In the genomic region with DNA sequence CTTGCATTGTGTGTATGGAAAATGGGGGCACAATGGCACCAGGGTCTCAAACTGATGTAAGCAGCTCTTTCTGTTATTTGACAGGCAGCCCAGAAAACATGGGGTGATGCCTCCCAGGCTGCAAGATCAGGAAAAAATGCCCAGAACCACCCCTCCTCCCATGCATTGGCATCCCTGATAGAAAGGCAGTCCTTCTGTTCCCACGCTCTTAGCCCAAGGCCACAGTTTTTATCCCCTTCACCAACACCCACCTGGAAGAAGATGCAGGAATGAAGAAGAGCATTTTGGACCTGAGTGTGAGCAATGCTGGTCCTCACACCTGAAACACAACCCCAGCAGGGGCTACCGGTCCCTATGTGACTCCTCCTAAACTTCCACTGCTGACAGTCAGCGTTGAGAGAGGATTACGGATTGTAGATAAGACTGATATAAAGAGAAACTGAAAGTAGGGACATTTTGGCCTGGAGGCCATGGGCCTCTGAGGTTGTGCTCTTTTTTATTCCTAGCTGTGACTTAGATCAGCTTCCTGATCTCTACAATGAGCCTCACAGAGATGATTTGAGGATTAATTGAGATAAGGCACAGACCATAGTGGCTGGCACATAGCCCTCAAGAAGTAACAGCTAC, we compare ENCODE assay signal across 2 cellular contexts.
TF ChIP-seq lines count a peak whose summit lies in the region.

No MANE protein-coding gene starts in this region.

TF ChIP-seq in GM23338, 12 proteins besides CTCF, POLR2A, EP300 and RAD21 (continued from another document and continues in another):
- TF ChIP-seq, protein P1, sequence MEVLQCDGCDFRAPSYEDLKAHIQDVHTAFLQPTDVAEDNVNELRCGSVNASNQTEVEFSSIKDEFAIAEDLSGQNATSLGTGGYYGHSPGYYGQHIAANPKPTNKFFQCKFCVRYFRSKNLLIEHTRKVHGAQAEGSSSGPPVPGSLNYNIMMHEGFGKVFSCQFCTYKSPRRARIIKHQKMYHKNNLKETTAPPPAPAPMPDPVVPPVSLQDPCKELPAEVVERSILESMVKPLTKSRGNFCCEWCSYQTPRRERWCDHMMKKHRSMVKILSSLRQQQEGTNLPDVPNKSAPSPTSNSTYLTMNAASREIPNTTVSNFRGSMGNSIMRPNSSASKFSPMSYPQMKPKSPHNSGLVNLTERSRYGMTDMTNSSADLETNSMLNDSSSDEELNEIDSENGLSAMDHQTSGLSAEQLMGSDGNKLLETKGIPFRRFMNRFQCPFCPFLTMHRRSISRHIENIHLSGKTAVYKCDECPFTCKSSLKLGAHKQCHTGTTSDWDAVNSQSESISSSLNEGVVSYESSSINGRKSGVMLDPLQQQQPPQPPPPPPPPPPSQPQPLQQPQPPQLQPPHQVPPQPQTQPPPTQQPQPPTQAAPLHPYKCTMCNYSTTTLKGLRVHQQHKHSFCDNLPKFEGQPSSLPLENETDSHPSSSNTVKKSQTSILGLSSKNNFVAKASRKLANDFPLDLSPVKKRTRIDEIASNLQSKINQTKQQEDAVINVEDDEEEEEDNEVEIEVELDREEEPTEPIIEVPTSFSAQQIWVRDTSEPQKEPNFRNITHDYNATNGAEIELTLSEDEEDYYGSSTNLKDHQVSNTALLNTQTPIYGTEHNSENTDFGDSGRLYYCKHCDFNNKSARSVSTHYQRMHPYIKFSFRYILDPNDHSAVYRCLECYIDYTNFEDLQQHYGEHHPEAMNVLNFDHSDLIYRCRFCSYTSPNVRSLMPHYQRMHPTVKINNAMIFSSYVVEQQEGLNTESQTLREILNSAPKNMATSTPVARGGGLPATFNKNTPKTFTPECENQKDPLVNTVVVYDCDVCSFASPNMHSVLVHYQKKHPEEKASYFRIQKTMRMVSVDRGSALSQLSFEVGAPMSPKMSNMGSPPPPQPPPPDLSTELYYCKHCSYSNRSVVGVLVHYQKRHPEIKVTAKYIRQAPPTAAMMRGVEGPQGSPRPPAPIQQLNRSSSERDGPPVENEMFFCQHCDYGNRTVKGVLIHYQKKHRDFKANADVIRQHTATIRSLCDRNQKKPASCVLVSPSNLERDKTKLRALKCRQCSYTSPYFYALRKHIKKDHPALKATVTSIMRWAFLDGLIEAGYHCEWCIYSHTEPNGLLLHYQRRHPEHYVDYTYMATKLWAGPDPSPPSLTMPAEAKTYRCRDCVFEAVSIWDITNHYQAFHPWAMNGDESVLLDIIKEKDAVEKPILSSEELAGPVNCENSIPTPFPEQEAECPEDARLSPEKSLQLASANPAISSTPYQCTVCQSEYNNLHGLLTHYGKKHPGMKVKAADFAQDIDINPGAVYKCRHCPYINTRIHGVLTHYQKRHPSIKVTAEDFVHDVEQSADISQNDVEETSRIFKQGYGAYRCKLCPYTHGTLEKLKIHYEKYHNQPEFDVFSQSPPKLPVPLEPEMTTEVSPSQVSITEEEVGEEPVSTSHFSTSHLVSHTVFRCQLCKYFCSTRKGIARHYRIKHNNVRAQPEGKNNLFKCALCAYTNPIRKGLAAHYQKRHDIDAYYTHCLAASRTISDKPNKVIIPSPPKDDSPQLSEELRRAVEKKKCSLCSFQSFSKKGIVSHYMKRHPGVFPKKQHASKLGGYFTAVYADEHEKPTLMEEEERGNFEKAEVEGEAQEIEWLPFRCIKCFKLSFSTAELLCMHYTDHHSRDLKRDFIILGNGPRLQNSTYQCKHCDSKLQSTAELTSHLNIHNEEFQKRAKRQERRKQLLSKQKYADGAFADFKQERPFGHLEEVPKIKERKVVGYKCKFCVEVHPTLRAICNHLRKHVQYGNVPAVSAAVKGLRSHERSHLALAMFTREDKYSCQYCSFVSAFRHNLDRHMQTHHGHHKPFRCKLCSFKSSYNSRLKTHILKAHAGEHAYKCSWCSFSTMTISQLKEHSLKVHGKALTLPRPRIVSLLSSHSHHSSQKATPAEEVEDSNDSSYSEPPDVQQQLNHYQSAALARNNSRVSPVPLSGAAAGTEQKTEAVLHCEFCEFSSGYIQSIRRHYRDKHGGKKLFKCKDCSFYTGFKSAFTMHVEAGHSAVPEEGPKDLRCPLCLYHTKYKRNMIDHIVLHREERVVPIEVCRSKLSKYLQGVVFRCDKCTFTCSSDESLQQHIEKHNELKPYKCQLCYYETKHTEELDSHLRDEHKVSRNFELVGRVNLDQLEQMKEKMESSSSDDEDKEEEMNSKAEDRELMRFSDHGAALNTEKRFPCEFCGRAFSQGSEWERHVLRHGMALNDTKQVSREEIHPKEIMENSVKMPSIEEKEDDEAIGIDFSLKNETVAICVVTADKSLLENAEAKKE (CRISPR knock-in tag; IDR thresholded peaks at IDR 0.05) = no peak
- TF ChIP-seq ZNF331 (CRISPR knock-in tag; IDR thresholded peaks at IDR 0.05; ENCODE audit: low read depth) (no peak), EZH2 (IDR thresholded peaks at IDR 0.05; ENCODE audit: low read depth, unreplicated experiment) (no peak), JUNB (IDR thresholded peaks at IDR 0.05; ENCODE audit: unreplicated experiment) (no peak), CREB1 (CRISPR knock-in tag; IDR thresholded peaks at IDR 0.05; ENCODE audit: low read depth) (no peak), NANOG (IDR thresholded peaks at IDR 0.05; ENCODE audit: borderline replicate concordance) (no peak), ZNF114 (CRISPR knock-in tag; IDR thresholded peaks at IDR 0.05) (no peak), EZH2phosphoT487 (IDR thresholded peaks at IDR 0.05; ENCODE audit: unreplicated experiment) (no peak), POLR2AphosphoS5 (IDR thresholded peaks at IDR 0.05; ENCODE audit: low read depth) (no peak), REST (IDR thresholded peaks at IDR 0.05; ENCODE audit: unreplicated experiment) (no peak)

TF ChIP-seq in liver, 16 proteins besides CTCF, POLR2A, EP300 and RAD21 (continued from another document):
- TF ChIP-seq TAF1 (conservative IDR thresholded peaks at IDR 0.05) (no peak), NR2F2 (IDR thresholded peaks at IDR 0.05) (no peak), SP1 (IDR thresholded peaks at IDR 0.05) (no peak)
